In the genomic region with DNA sequence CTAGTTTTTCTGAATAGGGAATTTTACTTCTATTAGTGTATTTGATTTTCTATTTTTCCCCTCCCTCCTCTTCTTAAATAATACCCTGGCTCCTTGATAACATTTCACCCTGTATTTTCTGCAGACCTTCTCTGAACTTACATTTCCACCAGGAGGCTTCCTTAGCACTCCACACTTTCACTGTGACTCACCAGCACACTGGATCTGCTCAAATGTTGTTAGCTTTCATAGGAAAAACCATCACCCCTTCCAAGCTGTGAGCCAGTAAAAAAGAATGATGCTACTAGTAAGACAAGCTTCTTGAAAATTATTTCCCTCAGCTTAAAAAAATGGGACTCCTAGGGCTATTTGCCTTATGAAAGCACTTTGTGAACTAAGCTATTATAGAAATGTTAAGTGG, we compare ENCODE assay signal across 27 cellular contexts. TPM values are rescaled to one million over a fixed set of nuclear protein-coding genes. Genes with fewer than 3 reads are reported as not detected.
DNase-seq lines count a peak whose midpoint lies in the region; ATAC-seq, FAIRE-seq and TF ChIP-seq lines count a peak whose summit lies in the region.
"Had no signal": no experiment of that assay in that cellular context is flagged by ENCODE, and none has a peak within 500 bp of the region (broad histone marks: within the 10 kb centered on the region; RNA-seq: fewer than 3 reads in every experiment).

No MANE protein-coding gene starts in this region.

- H3K36me3 ChIP-seq in mammary epithelial cell (ENCODE audit: insufficient read depth, low read length) (peaks cover 35% of the 10 kb centered on the region), IMR-90 (ENCODE audit: control insufficient read depth, insufficient read depth, low read length) (peaks cover 28% of the 10 kb centered on the region), bronchial epithelial cell (ENCODE audit: control insufficient read depth, insufficient read depth, low read length) (peaks cover 6% of the 10 kb centered on the region), spleen (peaks cover 5 to 100% (median 88%) of the 10 kb centered on the region in 6 donors)

- no peaks in the 10 kb centered on the region for H4K20me1 ChIP-seq in mammary epithelial cell (ENCODE audit: insufficient read depth, low read length)
- H4K20me1 ChIP-seq in IMR-90 (ENCODE audit: insufficient read depth, low read length) = peaks cover 2% of the 10 kb centered on the region

- H2AK9ac ChIP-seq in IMR-90 (replicated peaks; ENCODE audit: low read depth, low read length, poor library complexity) = no peak overlapping the region

- H4K5ac ChIP-seq in IMR-90 (ENCODE audit: low read depth, low read length) = no peak overlapping the region

- no peak overlapping the region for H3K4ac ChIP-seq in IMR-90 (ENCODE audit: low read depth, low read length)

- H3K18ac ChIP-seq in IMR-90 (ENCODE audit: low read depth, low read length) = no peak overlapping the region

- no peak overlapping the region for H3K27ac ChIP-seq in mammary epithelial cell (ENCODE audit: insufficient read depth, low read depth, low read length)
- no peak overlapping the region for H3K27ac ChIP-seq in IMR-90 (ENCODE audit: insufficient read depth, low read length)
- no peak overlapping the region for H3K27ac ChIP-seq in spleen
- H3K27ac ChIP-seq: body of pancreas, coronary artery, left lung, parathyroid adenoma had no signal

- no peak overlapping the region for H4K91ac ChIP-seq in IMR-90 (ENCODE audit: insufficient read depth, low read depth, low read length)

- H3K9me3 ChIP-seq in mammary epithelial cell (replicated peaks; ENCODE audit: insufficient read depth, low read length) = no peaks in the 10 kb centered on the region
- H3K9me3 ChIP-seq in IMR-90 (ENCODE audit: control insufficient read depth, insufficient read depth, low read length) = no peaks in the 10 kb centered on the region
- H3K9me3 ChIP-seq in spleen = no peaks in the 10 kb centered on the region
- H3K9me3 ChIP-seq: body of pancreas, left lung had no signal

- 0 out of 2 replicates have a peak, but pooled peaks cover 2% of the 10 kb centered on the region for H3K9me1 ChIP-seq in IMR-90 (ENCODE audit: insufficient read depth, low read length)

- H3K27me3 Mint-ChIP-seq in MCF 10A (ENCODE audit: insufficient read depth, unreplicated experiment) = no peaks in the 10 kb centered on the region
- H3K27me3 Mint-ChIP-seq: activated naive CD4-positive, alpha-beta T cell treated with anti-CD3 and anti-CD28 coated beads, Interleukin-2, amount 50 U/mL, for 24 hours had no signal

- H2BK120ac ChIP-seq in IMR-90 (ENCODE audit: low read depth, low read length) = no peak overlapping the region

- intact Hi-C loops in mammary epithelial cell (cut with micrococcal nuclease) = no loop called here
- intact Hi-C loops in MCF 10A (cut with micrococcal nuclease) = no loop called here
- intact Hi-C loops in IMR-90 (cut with micrococcal nuclease) = no loop called here
- intact Hi-C loops in spleen (cut with DNase I; ENCODE audit: low total_unique reads) = no loop called here

- no peak overlapping the region for H2BK15ac ChIP-seq in IMR-90 (ENCODE audit: low read depth, low read length)

- no peak overlapping the region for H3K23ac ChIP-seq in IMR-90 (ENCODE audit: low read depth, low read length)

- H3K56ac ChIP-seq in IMR-90 (ENCODE audit: extremely low read depth, insufficient read depth, low read length) = no peak overlapping the region

- peak; percentile 84 for ATAC-seq in IMR-90 (ENCODE audit: low read depth)
- no peak for ATAC-seq in stimulated activated effector memory CD8-positive, alpha-beta T cell treated with anti-CD3 and anti-CD28 coated beads, Interleukin-12 subunit alpha, Interleukin-12 subunit beta, amount 100 ng/mL, for 72 hours
- ATAC-seq: body of pancreas; CD8-positive, alpha-beta T cell; left lung; right cardiac atrium had no signal

- in situ Hi-C loops in mammary epithelial cell (cut with MboI; ENCODE audit: low sequenced_read_pairs in 2 of 2) = loop anchor here (25.0 kb wide), 2 partner anchors 210 to 235 kb away; a partner anchor contains a TSS
- in situ Hi-C loops in IMR-90 (cut with MboI; ENCODE audit: low sequenced_read_pairs) = no loop called here

- H3K4me1 ChIP-seq in mammary epithelial cell (ENCODE audit: insufficient read depth, low read length) = peaks cover 2% of the 10 kb centered on the region
- no peaks in the 10 kb centered on the region for H3K4me1 ChIP-seq in IMR-90 (ENCODE audit: control insufficient read depth, insufficient read depth, low read length)
- no peaks in the 10 kb centered on the region for H3K4me1 ChIP-seq in spleen
- H3K4me1 ChIP-seq: left lung, parathyroid adenoma had no signal

- DNase-seq in mammary epithelial cell (peak; percentile 10), MCF 10A (ENCODE audit: unreplicated experiment) (no peak), IMR-90 (peak; percentile 84), bronchial epithelial cell (ENCODE audit: low read depth) (peak; percentile 11), spleen (no peak), frontal cortex (ENCODE audit: low spot score in 2 of 2) (no peak), hepatic stellate cell (ENCODE audit: low spot score) (no peak)
- DNase-seq in stimulated activated effector memory CD8-positive, alpha-beta T cell treated with anti-CD3 and anti-CD28 coated beads, Interleukin-12 subunit alpha, Interleukin-12 subunit beta, amount 100 ng/mL, for 72 hours (ENCODE audit: low spot score in 2 of 2) = no peak
- DNase-seq: activated CD4-positive, alpha-beta T cell treated with anti-CD3 and anti-CD28 coated beads, Interleukin-2, amount 50 U/mL, for 4 hours; activated T-cell treated with anti-CD3 and anti-CD28 coated beads for 4 hours; body of pancreas; CD8-positive, alpha-beta T cell; GDM1; HCEC 1CT; left lung; NCI-H1436; NCI-H510A; NK-92 treated with Interleukin-12 subunit alpha and Interleukin-12 subunit beta, amount 100 ng/mL, for 24 hours; right cardiac atrium; stimulated activated CD4-positive, alpha-beta T cell treated with anti-CD3 and anti-CD28 coated beads, Interleukin-15, amount 100 ng/mL, for 24 hours; stimulated activated CD8-positive, alpha-beta memory T cell treated with anti-CD3 and anti-CD28 coated beads, Interleukin-4, amount 100 ng/mL, for 48 hours had no signal

- H3K27me3 ChIP-seq in mammary epithelial cell (ENCODE audit: insufficient read depth, low read length) (no peaks in the 10 kb centered on the region), IMR-90 (ENCODE audit: control insufficient read depth, insufficient read depth, low read length) (no peaks in the 10 kb centered on the region), bronchial epithelial cell (ENCODE audit: control insufficient read depth, insufficient read depth, low read length) (no peaks in the 10 kb centered on the region), spleen (replicated peaks in 1 of 7) (no peaks in the 10 kb centered on the region)
- H3K27me3 ChIP-seq: body of pancreas, left lung had no signal

- no TSS peak for BruUV-seq in mammary epithelial cell (replicated peaks; lab: Mats Ljungman, UMichigan)
- no TSS peak for BruUV-seq in MCF 10A (replicated peaks; lab: Mats Ljungman, UMichigan)
- no TSS peak for BruUV-seq in IMR-90 (replicated peaks; lab: Mats Ljungman, UMichigan)

- H2AK5ac ChIP-seq in IMR-90 (ENCODE audit: low read depth, low read length) = no peak overlapping the region

- no peak overlapping the region for H3K4me3 Mint-ChIP-seq in MCF 10A (ENCODE audit: unreplicated experiment)
- H3K4me3 Mint-ChIP-seq in stimulated activated effector memory CD8-positive, alpha-beta T cell treated with anti-CD3 and anti-CD28 coated beads, Interleukin-12 subunit alpha, Interleukin-12 subunit beta, amount 100 ng/mL, for 72 hours = no peak overlapping the region
- H3K4me3 Mint-ChIP-seq: activated naive CD4-positive, alpha-beta T cell treated with anti-CD3 and anti-CD28 coated beads, Interleukin-2, amount 50 U/mL, for 24 hours; CD8-positive, alpha-beta T cell; nephron; T-helper 2 cell treated with Interferon-gamma antibody and Interleukin-4, amounts not matched to agents 5 μg/mL and 100 μg/mL, for 36 hours had no signal

- no peak for TF ChIP-seq RAD21 in IMR-90 (IDR thresholded peaks at IDR 0.05; ENCODE audit: low read length)

- no peak overlapping the region for H3K27ac Mint-ChIP-seq in MCF 10A (ENCODE audit: low read depth, unreplicated experiment)
- H3K27ac Mint-ChIP-seq in stimulated activated effector memory CD8-positive, alpha-beta T cell treated with anti-CD3 and anti-CD28 coated beads, Interleukin-12 subunit alpha, Interleukin-12 subunit beta, amount 100 ng/mL, for 72 hours = peak overlapping the region; percentile 72
- H3K27ac Mint-ChIP-seq: CD8-positive, alpha-beta T cell; nephron; T-helper 2 cell treated with Interferon-gamma antibody and Interleukin-4, amounts not matched to agents 5 μg/mL and 100 μg/mL, for 36 hours had no signal

- H3K36me3 Mint-ChIP-seq in MCF 10A (ENCODE audit: insufficient read depth, unreplicated experiment) = peaks cover 77% of the 10 kb centered on the region
- H3K36me3 Mint-ChIP-seq in stimulated activated effector memory CD8-positive, alpha-beta T cell treated with anti-CD3 and anti-CD28 coated beads, Interleukin-12 subunit alpha, Interleukin-12 subunit beta, amount 100 ng/mL, for 72 hours = peaks cover 99% of the 10 kb centered on the region

- H3K9me3 Mint-ChIP-seq in MCF 10A (ENCODE audit: unreplicated experiment) = no peaks in the 10 kb centered on the region
- no peaks in the 10 kb centered on the region for H3K9me3 Mint-ChIP-seq in stimulated activated effector memory CD8-positive, alpha-beta T cell treated with anti-CD3 and anti-CD28 coated beads, Interleukin-12 subunit alpha, Interleukin-12 subunit beta, amount 100 ng/mL, for 72 hours
- H3K9me3 Mint-ChIP-seq: activated naive CD4-positive, alpha-beta T cell treated with anti-CD3 and anti-CD28 coated beads, Interleukin-2, amount 50 U/mL, for 24 hours; CD8-positive, alpha-beta T cell; nephron; T-helper 2 cell treated with Interferon-gamma antibody and Interleukin-4, amounts not matched to agents 5 μg/mL and 100 μg/mL, for 36 hours had no signal

- H2BK5ac ChIP-seq in IMR-90 (ENCODE audit: low read depth, low read length, poor library complexity, severe bottlenecking) = no peak overlapping the region

- H4K8ac ChIP-seq in IMR-90 (ENCODE audit: low read depth in 2 of 2, low read length in 2 of 2) = no peak overlapping the region

- no peaks in the 10 kb centered on the region for H3K79me2 ChIP-seq in mammary epithelial cell (ENCODE audit: insufficient read depth, low read length)
- H3K79me2 ChIP-seq: parathyroid adenoma had no signal

- no peak overlapping the region for H3K4me2 ChIP-seq in mammary epithelial cell (ENCODE audit: insufficient read depth, low read depth, low read length)
- no peak overlapping the region for H3K4me2 ChIP-seq in IMR-90 (ENCODE audit: low read depth, low read length)

- TF ChIP-seq POLR2A in IMR-90 (IDR thresholded peaks at IDR 0.05; ENCODE audit: low read depth, low read length) (no peak), spleen (IDR thresholded peaks at IDR 0.05) (no peak)

- TF ChIP-seq CTCF in mammary epithelial cell (conservative IDR thresholded peaks at IDR 0.05 in 1 of 2, IDR thresholded peaks at IDR 0.05 in 1 of 2; ENCODE audit: extremely low read depth in 1 of 2, insufficient read depth in 1 of 2, low read depth in 1 of 2, low read length in 2 of 2) (no peak), MCF 10A (IDR thresholded peaks at IDR 0.05; ENCODE audit: unreplicated experiment) (no peak), IMR-90 (conservative IDR thresholded peaks at IDR 0.05; ENCODE audit: low read depth, low read length) (0 out of 2 replicates have a peak, but pooled peaks have one; percentile 8), bronchial epithelial cell (IDR thresholded peaks at IDR 0.05; ENCODE audit: insufficient read depth, low read length, severe bottlenecking) (no peak), spleen (IDR thresholded peaks at IDR 0.05 in 8 of 11, conservative IDR thresholded peaks at IDR 0.05 in 3 of 11) (no peak)

- dilution Hi-C loops in mammary epithelial cell (cut with HindIII; ENCODE audit: low sequenced_read_pairs) = no loop called here
- dilution Hi-C loops in IMR-90 (cut with HindIII; ENCODE audit: low sequenced_read_pairs, unreplicated experiment) = no loop called here

- POLR2A ChIA-PET in MCF 10A (lab: Yijun Ruan, JAX) (interaction anchor here (0.6 to 2.4 kb wide), 5 partner anchors 9 to 157 kb away, joined by 3 to 7 read pairs (median 3); a partner anchor contains a TSS), IMR-90 (lab: Charles Lee; ENCODE audit: unreplicated experiment) (no interaction called here)

- H2AFZ ChIP-seq in mammary epithelial cell (ENCODE audit: low read depth, low read length) (no peak overlapping the region), IMR-90 (replicated peaks; ENCODE audit: low read length, poor library complexity) (no peak overlapping the region)
- H2AFZ ChIP-seq: parathyroid adenoma had no signal

- no peaks in the 10 kb centered on the region for H3K4me1 Mint-ChIP-seq in MCF 10A (ENCODE audit: insufficient read depth, unreplicated experiment)
- peaks cover under 1% of the 10 kb centered on the region for H3K4me1 Mint-ChIP-seq in stimulated activated effector memory CD8-positive, alpha-beta T cell treated with anti-CD3 and anti-CD28 coated beads, Interleukin-12 subunit alpha, Interleukin-12 subunit beta, amount 100 ng/mL, for 72 hours
- H3K4me1 Mint-ChIP-seq: activated naive CD4-positive, alpha-beta T cell treated with anti-CD3 and anti-CD28 coated beads, Interleukin-2, amount 50 U/mL, for 24 hours; nephron had no signal

- H3K9ac ChIP-seq in mammary epithelial cell (ENCODE audit: insufficient read depth, low read length) (no peak overlapping the region), IMR-90 (ENCODE audit: low read depth, low read length) (no peak overlapping the region)
- H3K9ac ChIP-seq: parathyroid adenoma had no signal

- H3K4me3 ChIP-seq in mammary epithelial cell (replicated peaks in 1 of 3; ENCODE audit: insufficient read depth in 1 of 3, low read depth in 2 of 3, low read length in 3 of 3) = no peak overlapping the region
- no peak overlapping the region for H3K4me3 ChIP-seq in IMR-90 (ENCODE audit: insufficient read depth, low read depth, low read length)
- no peak overlapping the region for H3K4me3 ChIP-seq in bronchial epithelial cell (ENCODE audit: low read depth, low read length)
- no peak overlapping the region for H3K4me3 ChIP-seq in spleen
- H3K4me3 ChIP-seq: body of pancreas, coronary artery, left lung had no signal

- no peak overlapping the region for H2BK20ac ChIP-seq in IMR-90 (ENCODE audit: low read depth, low read length)

- H3K14ac ChIP-seq in IMR-90 (replicated peaks; ENCODE audit: low read depth, low read length) = no peak overlapping the region

- FAIRE-seq in bronchial epithelial cell (lab: Jason Lieb, UNC) (no peak), frontal cortex (lab: Jason Lieb, UNC) (no peak)
- FAIRE-seq: RCC 7860 had no signal

- peaks cover 3 to 4% of the 10 kb centered on the region in 2 experiments; a peak in 2 of 4 replicates for H3K79me1 ChIP-seq in IMR-90 (ENCODE audit: low read depth in 1 of 2, low read length in 2 of 2)

- CTCF ChIA-PET in mammary epithelial cell (lab: Charles Lee; ENCODE audit: low non-redundant PET) (no interaction called here), MCF 10A (lab: Yijun Ruan, JAX) (interaction anchor here (1.0 kb wide), 1 partner anchor 36 kb away, joined by 3 read pairs; no protein-coding TSS in a partner anchor), IMR-90 (lab: Yijun Ruan, JAX) (interaction anchor here (0.6 kb wide), 1 partner anchor 15 kb away, joined by 3 read pairs; no protein-coding TSS in a partner anchor)

RNA-seq across cellular contexts. Expression of a gene that starts 16.1 kb away (rescaled TPM):
- total RNA-seq in mammary epithelial cell = 10 to 100 TPM; 31.2 to 46.2 TPM
- polyA plus RNA-seq in mammary epithelial cell = 28.8 TPM
- polyA minus RNA-seq in mammary epithelial cell = 13.9 TPM
- 36.4 and 40.8 TPM in 2 replicates for total RNA-seq in MCF 10A (2022)
- total RNA-seq in IMR-90 (2012; rRNA removed) = 16.7 and 23.1 TPM in 2 replicates
- polyA plus RNA-seq in IMR-90 (2012; rRNA removed) = 31.3 and 33.4 TPM in 2 replicates
- 12.7 and 15.6 TPM in 2 replicates for polyA plus RNA-seq in IMR-90 (2012; cell fraction: cytosol; rRNA removed)
- 61.5 and 126 TPM in 2 replicates for polyA plus RNA-seq in IMR-90 (2012; cell fraction: nucleus; rRNA removed; ENCODE audit: low replicate concordance)
- 10.5 and 14.7 TPM in 2 replicates for total RNA-seq in bronchial epithelial cell
- total RNA-seq in spleen = 10 to 100 TPM; 28.7 to 42.1 (median 31.3) TPM
- 10 to 100 TPM; 22.9 to 31.1 (median 30.7) TPM for polyA plus RNA-seq in spleen
- total RNA-seq in frontal cortex = 24.5 TPM

RNA-seq across cellular contexts. Expression of a gene that starts 16.4 kb away (rescaled TPM):
- total RNA-seq in mammary epithelial cell = 10 to 100 TPM; 23.8 to 26.1 TPM
- polyA plus RNA-seq in mammary epithelial cell = 10.9 TPM
- 5.4 TPM for polyA minus RNA-seq in mammary epithelial cell
- total RNA-seq in MCF 10A (2022) = 24.3 and 27.2 TPM in 2 replicates
- total RNA-seq in IMR-90 (2012; rRNA removed) = 11.7 and 17.8 TPM in 2 replicates
- 13.3 and 13.6 TPM in 2 replicates for polyA plus RNA-seq in IMR-90 (2012; rRNA removed)
- 4.5 and 5.5 TPM in 2 replicates for polyA plus RNA-seq in IMR-90 (2012; cell fraction: cytosol; rRNA removed)
- polyA plus RNA-seq in IMR-90 (2012; cell fraction: nucleus; rRNA removed; ENCODE audit: low replicate concordance) = 8.7 and 10.3 TPM in 2 replicates
- 20.5 and 27.4 TPM in 2 replicates for total RNA-seq in bronchial epithelial cell
- 10 to 100 TPM; 17.3 to 25.4 (median 21.4) TPM for total RNA-seq in spleen
- polyA plus RNA-seq in spleen = 10 to 100 TPM; 10.5 to 13.5 (median 11.1) TPM
- total RNA-seq in frontal cortex = 33.4 TPM

RNA-seq across cellular contexts. Expression of a gene that starts 18.4 kb away (rescaled TPM):
- total RNA-seq in mammary epithelial cell = 10 to 100 TPM; 42.9 to 46.8 TPM
- 64.0 TPM for polyA plus RNA-seq in mammary epithelial cell
- 75.2 TPM for polyA minus RNA-seq in mammary epithelial cell
- 28.6 and 30.5 TPM in 2 replicates for total RNA-seq in MCF 10A (2022)
- 53.0 and 63.8 TPM in 2 replicates for total RNA-seq in IMR-90 (2012; rRNA removed)
- 34.9 and 37.8 TPM in 2 replicates for polyA plus RNA-seq in IMR-90 (2012; rRNA removed)
- polyA plus RNA-seq in IMR-90 (2012; cell fraction: cytosol; rRNA removed) = 15.2 and 19.7 TPM in 2 replicates
- polyA plus RNA-seq in IMR-90 (2012; cell fraction: nucleus; rRNA removed; ENCODE audit: low replicate concordance) = 6.3 and 28.2 TPM in 2 replicates
- 31.7 and 47.9 TPM in 2 replicates for total RNA-seq in bronchial epithelial cell
- 10 to 100 TPM; 18.0 to 29.4 (median 23.5) TPM for total RNA-seq in spleen
- 10 to 100 TPM; 20.7 to 27.8 (median 24.8) TPM for polyA plus RNA-seq in spleen
- 31.4 TPM for total RNA-seq in frontal cortex

RNA-seq across cellular contexts. Expression of a gene that starts 18.5 kb away (rescaled TPM):
- 1 to 10 TPM; 1.2 to 1.9 TPM for total RNA-seq in mammary epithelial cell
- 1.0 TPM for polyA plus RNA-seq in mammary epithelial cell
- polyA minus RNA-seq in mammary epithelial cell = not detected
- 0.61 and 2.3 TPM in 2 replicates for total RNA-seq in MCF 10A (2022)
- 2.0 and 2.2 TPM in 2 replicates for total RNA-seq in IMR-90 (2012; rRNA removed)
- 0.65 and 0.67 TPM in 2 replicates for polyA plus RNA-seq in IMR-90 (2012; rRNA removed)
- 0.12 and 0.47 TPM in 2 replicates for polyA plus RNA-seq in IMR-90 (2012; cell fraction: cytosol; rRNA removed)
- 0.72 and 1.5 TPM in 2 replicates for polyA plus RNA-seq in IMR-90 (2012; cell fraction: nucleus; rRNA removed; ENCODE audit: low replicate concordance)
- 0.79 and 0.90 TPM in 2 replicates for total RNA-seq in bronchial epithelial cell
- 1 to 10 TPM; 2.1 to 7.8 (median 4.0) TPM for total RNA-seq in spleen
- 1 to 10 TPM; 1.5 to 3.5 (median 1.7) TPM for polyA plus RNA-seq in spleen
- 3.7 TPM for total RNA-seq in frontal cortex

Comparison
In these comparisons a context has a peak if more than half of its experiments do, and no peak if none do; other contexts are left out.
1. DNase-seq: peak in mammary epithelial cell (single experiment), IMR-90 (single experiment) and bronchial epithelial cell (single experiment); none in MCF 10A (single experiment), stimulated activated effector memory CD8-positive, alpha-beta T cell treated with anti-CD3 and anti-CD28 coated beads, Interleukin-12 subunit alpha, Interleukin-12 subunit beta, amount 100 ng/mL, for 72 hours (0 of 2), spleen (single experiment), frontal cortex (0 of 2) and hepatic stellate cell (single experiment).